In genomic region chr3:171755015-171755589, GRCh38 we compare ENCODE assay signal across 20 cellular contexts. TPM values are rescaled to one million over a fixed set of nuclear protein-coding genes. Genes with fewer than 3 reads are reported as not detected.
DNase-seq lines count a peak whose midpoint lies in the region; ATAC-seq and TF ChIP-seq lines count a peak whose summit lies in the region.
"Had no signal": no experiment of that assay in that cellular context is flagged by ENCODE, and none has a peak within 500 bp of the region (broad histone marks: within the 10 kb centered on the region; RNA-seq: fewer than 3 reads in every experiment).

No MANE protein-coding gene starts in this region.

- no peaks in the 10 kb centered on the region for H3K9me3 Mint-ChIP-seq in natural killer cell treated with Interleukin-12 subunit alpha and Interleukin-12 subunit beta and Interleukin-15 and Interleukin-18, amount 100 ng/mL, for 72 hours
- H3K9me3 Mint-ChIP-seq in CD4-positive, alpha-beta T cell = no peaks in the 10 kb centered on the region
- H3K9me3 Mint-ChIP-seq: activated CD4-positive, alpha-beta T cell treated with anti-CD3 and anti-CD28 coated beads, Interleukin-2, amount 10 ng/mL, durations not matched to agents 7 days and 5 days; central memory CD8-positive, alpha-beta T cell; naive thymus-derived CD8-positive, alpha-beta T cell had no signal

- WGBS in esophagus, 2 donors = 70% methylated on average over 2 of the region's 2 CpGs

- H3K27me3 ChIP-seq in esophagus (ENCODE audit: control insufficient read depth in 1 of 2, insufficient read depth in 2 of 2, low read length in 2 of 2) = no peaks in the 10 kb centered on the region
- H3K27me3 ChIP-seq in CD4-positive, alpha-beta T cell (ENCODE audit: control insufficient read depth, insufficient read depth, low read length) = peaks cover 6% of the 10 kb centered on the region
- no peaks in the 10 kb centered on the region for H3K27me3 ChIP-seq in gastrocnemius medialis

- H3K4me1 ChIP-seq in esophagus (ENCODE audit: control insufficient read depth in 2 of 2, insufficient read depth in 2 of 2, low read length in 1 of 2) = peaks cover 0 to 9% of the 10 kb centered on the region in 2 donors
- no peaks in the 10 kb centered on the region for H3K4me1 ChIP-seq in gastrocnemius medialis

- POLR2A ChIA-PET in CD4-positive, alpha-beta T cell (lab: Charles Lee) = no interaction called here

- CTCF ChIA-PET in CD4-positive, alpha-beta T cell (lab: Charles Lee) = no interaction called here

- intact Hi-C loops in CD4-positive, alpha-beta T cell (cut with DNase I, micrococcal nuclease) = no loop called here
- intact Hi-C loops in gastrocnemius medialis (cut with DNase I; ENCODE audit: low total_unique reads) = no loop called here

- peaks cover 0 to 2% of the 10 kb centered on the region in 2 donors for H3K27me3 Mint-ChIP-seq in natural killer cell treated with Interleukin-12 subunit alpha and Interleukin-12 subunit beta and Interleukin-15 and Interleukin-18, amount 100 ng/mL, for 72 hours
- H3K27me3 Mint-ChIP-seq in CD4-positive, alpha-beta T cell = peaks cover 16% of the 10 kb centered on the region

- in situ Hi-C loops in gastrocnemius medialis (cut with MboI; ENCODE audit: low sequenced_read_pairs in 4 of 4) = loop anchor here in 1 of 4 donors (25.0 kb wide), 1 partner anchor 118 kb away; no protein-coding TSS in a partner anchor

- no peak for TF ChIP-seq POLR2A in gastrocnemius medialis (IDR thresholded peaks at IDR 0.05)

- DNase-seq in CD1c-positive myeloid dendritic cell (ENCODE audit: extremely low spot score) (peak; percentile 29), NOMO-1 treated with dmso at 0.1 percent for 144 hours (lab: John Stamatoyannopoulos, UW; ENCODE audit: unreplicated experiment) (peak; percentile 35), NCI-H146 (lab: John Stamatoyannopoulos, UW) (no peak), gastrocnemius medialis (no peak)
- DNase-seq in natural killer cell treated with Interleukin-12 subunit alpha and Interleukin-12 subunit beta and Interleukin-15 and Interleukin-18, amount 100 ng/mL, for 72 hours (ENCODE audit: low spot score) = no peak
- no peak for DNase-seq in CD4-positive, alpha-beta T cell
- DNase-seq: activated CD4-positive, alpha-beta T cell treated with anti-CD3 and anti-CD28 coated beads, Interleukin-2, amount 10 ng/mL, durations not matched to agents 7 days and 5 days; activated T-cell treated with anti-CD3 and anti-CD28 coated beads, Interleukin-2, amount 50 U/mL, for 48 hours; glutamatergic neuron; islet precursor cell; midbrain; naive thymus-derived CD8-positive, alpha-beta T cell; NCI-H1105 treated with DMSO at 0.1 percent for 48 hours; NCI-H2081 treated with DMSO at 0.1 percent for 48 hours; NCI-H748 treated with DMSO at 0.1 percent for 48 hours; stimulated activated naive CD8-positive, alpha-beta T cell treated with anti-CD3 and anti-CD28 coated beads, Interleukin-15, Interleukin-2, amounts not matched to agents 100 U/mL and 50 U/mL, for 24 hours had no signal

- H3K4me1 Mint-ChIP-seq in natural killer cell treated with Interleukin-12 subunit alpha and Interleukin-12 subunit beta and Interleukin-15 and Interleukin-18, amount 100 ng/mL, for 72 hours (ENCODE audit: low read depth in 2 of 2) = no peaks in the 10 kb centered on the region
- no peaks in the 10 kb centered on the region for H3K4me1 Mint-ChIP-seq in CD4-positive, alpha-beta T cell (ENCODE audit: low read depth)
- H3K4me1 Mint-ChIP-seq: activated CD4-positive, alpha-beta T cell treated with anti-CD3 and anti-CD28 coated beads, Interleukin-2, amount 10 ng/mL, durations not matched to agents 7 days and 5 days; B cell; central memory CD8-positive, alpha-beta T cell; naive thymus-derived CD8-positive, alpha-beta T cell had no signal

- H3K27ac ChIP-seq in esophagus (ENCODE audit: low read depth in 2 of 2, low read length in 1 of 2) = peak overlapping the region; percentile 1 to 26
- no peak overlapping the region for H3K27ac ChIP-seq in CD4-positive, alpha-beta T cell (ENCODE audit: low read depth, low read length)
- H3K27ac ChIP-seq in gastrocnemius medialis = no peak overlapping the region

- ATAC-seq in HG02798 (IDR thresholded peaks at IDR 0.05; ENCODE audit: poor library complexity, unreplicated experiment) (peak; percentile 42), gastrocnemius medialis (no peak)
- ATAC-seq in natural killer cell treated with Interleukin-12 subunit alpha and Interleukin-12 subunit beta and Interleukin-15 and Interleukin-18, amount 100 ng/mL, for 72 hours = no peak
- no peak for ATAC-seq in CD4-positive, alpha-beta T cell (ENCODE audit: poor library complexity)
- ATAC-seq: naive thymus-derived CD8-positive, alpha-beta T cell; stimulated activated naive CD8-positive, alpha-beta T cell treated with anti-CD3 and anti-CD28 coated beads, Interleukin-15, Interleukin-2, amounts not matched to agents 100 U/mL and 50 U/mL, for 24 hours had no signal

- H3K27ac Mint-ChIP-seq in natural killer cell treated with Interleukin-12 subunit alpha and Interleukin-12 subunit beta and Interleukin-15 and Interleukin-18, amount 100 ng/mL, for 72 hours = no peak overlapping the region
- H3K27ac Mint-ChIP-seq in CD4-positive, alpha-beta T cell = no peak overlapping the region
- H3K27ac Mint-ChIP-seq: activated CD4-positive, alpha-beta T cell treated with anti-CD3 and anti-CD28 coated beads, Interleukin-2, amount 10 ng/mL, durations not matched to agents 7 days and 5 days; B cell; naive thymus-derived CD8-positive, alpha-beta T cell had no signal

- H3K4me3 ChIP-seq in esophagus (ENCODE audit: low read depth in 1 of 2, low read length in 2 of 2) (no peak overlapping the region), gastrocnemius medialis (no peak overlapping the region)

- H3K36me3 Mint-ChIP-seq in natural killer cell treated with Interleukin-12 subunit alpha and Interleukin-12 subunit beta and Interleukin-15 and Interleukin-18, amount 100 ng/mL, for 72 hours = no peaks in the 10 kb centered on the region
- H3K36me3 Mint-ChIP-seq in CD4-positive, alpha-beta T cell (ENCODE audit: low read depth) = no peaks in the 10 kb centered on the region
- H3K36me3 Mint-ChIP-seq: naive thymus-derived CD8-positive, alpha-beta T cell had no signal

- H3K9me3 ChIP-seq in esophagus (ENCODE audit: control insufficient read depth in 2 of 2, insufficient read depth in 1 of 2, low read depth in 1 of 2, low read length in 1 of 2) (no peaks in the 10 kb centered on the region), gastrocnemius medialis (no peaks in the 10 kb centered on the region)
- H3K9me3 ChIP-seq in CD4-positive, alpha-beta T cell (ENCODE audit: control insufficient read depth, low read length) = no peaks in the 10 kb centered on the region

- H3K36me3 ChIP-seq in esophagus (ENCODE audit: control insufficient read depth in 2 of 2, insufficient read depth in 2 of 2, low read length in 1 of 2) = no peaks in the 10 kb centered on the region
- no peaks in the 10 kb centered on the region for H3K36me3 ChIP-seq in gastrocnemius medialis

- no peak for TF ChIP-seq CTCF in CD4-positive, alpha-beta T cell (IDR thresholded peaks at IDR 0.05)
- no peak for TF ChIP-seq CTCF in gastrocnemius medialis (IDR thresholded peaks at IDR 0.05 in 4 of 5, conservative IDR thresholded peaks at IDR 0.05 in 1 of 5)

- no peak overlapping the region for H3K4me3 Mint-ChIP-seq in natural killer cell treated with Interleukin-12 subunit alpha and Interleukin-12 subunit beta and Interleukin-15 and Interleukin-18, amount 100 ng/mL, for 72 hours
- no peak overlapping the region for H3K4me3 Mint-ChIP-seq in CD4-positive, alpha-beta T cell
- H3K4me3 Mint-ChIP-seq: activated CD4-positive, alpha-beta T cell treated with anti-CD3 and anti-CD28 coated beads, Interleukin-2, amount 10 ng/mL, durations not matched to agents 7 days and 5 days; B cell; central memory CD8-positive, alpha-beta T cell; naive thymus-derived CD8-positive, alpha-beta T cell had no signal

RNA-seq across cellular contexts. Expression of gene PLD1, which starts 55.2 kb away (rescaled TPM):
- 10 to 100 TPM; 26.0 to 31.9 TPM for polyA plus RNA-seq in esophagus
- 1 to 10 TPM; 5.4 to 7.7 TPM for total RNA-seq in natural killer cell treated with Interleukin-12 subunit alpha and Interleukin-12 subunit beta and Interleukin-15 and Interleukin-18, amount 100 ng/mL, for 72 hours
- total RNA-seq in CD4-positive, alpha-beta T cell = 1 to 10 TPM in 1 of 2 experiments, under 1 TPM in 1; 0.22 to 1.0 TPM
- total RNA-seq in gastrocnemius medialis = 1 to 10 TPM; 1.9 to 5.6 (median 4.6) TPM
- polyA plus RNA-seq: naive thymus-derived CD8-positive, alpha-beta T cell had no signal

Comparison
In these comparisons a context has a peak if more than half of its experiments do, and no peak if none do; other contexts are left out.
1. DNase-seq: peak in CD1c-positive myeloid dendritic cell (single experiment) and NOMO-1 treated with dmso at 0.1 percent for 144 hours (single experiment); none in NCI-H146 (single experiment), natural killer cell treated with Interleukin-12 subunit alpha and Interleukin-12 subunit beta and Interleukin-15 and Interleukin-18, amount 100 ng/mL, for 72 hours (single experiment), CD4-positive, alpha-beta T cell (0 of 10) and gastrocnemius medialis (0 of 2).
2. H3K27ac ChIP-seq: peak in esophagus (2 of 2); none in CD4-positive, alpha-beta T cell (single experiment) and gastrocnemius medialis (0 of 4).